8 cellular contexts compared by ENCODE assay signal in the genomic region with DNA sequence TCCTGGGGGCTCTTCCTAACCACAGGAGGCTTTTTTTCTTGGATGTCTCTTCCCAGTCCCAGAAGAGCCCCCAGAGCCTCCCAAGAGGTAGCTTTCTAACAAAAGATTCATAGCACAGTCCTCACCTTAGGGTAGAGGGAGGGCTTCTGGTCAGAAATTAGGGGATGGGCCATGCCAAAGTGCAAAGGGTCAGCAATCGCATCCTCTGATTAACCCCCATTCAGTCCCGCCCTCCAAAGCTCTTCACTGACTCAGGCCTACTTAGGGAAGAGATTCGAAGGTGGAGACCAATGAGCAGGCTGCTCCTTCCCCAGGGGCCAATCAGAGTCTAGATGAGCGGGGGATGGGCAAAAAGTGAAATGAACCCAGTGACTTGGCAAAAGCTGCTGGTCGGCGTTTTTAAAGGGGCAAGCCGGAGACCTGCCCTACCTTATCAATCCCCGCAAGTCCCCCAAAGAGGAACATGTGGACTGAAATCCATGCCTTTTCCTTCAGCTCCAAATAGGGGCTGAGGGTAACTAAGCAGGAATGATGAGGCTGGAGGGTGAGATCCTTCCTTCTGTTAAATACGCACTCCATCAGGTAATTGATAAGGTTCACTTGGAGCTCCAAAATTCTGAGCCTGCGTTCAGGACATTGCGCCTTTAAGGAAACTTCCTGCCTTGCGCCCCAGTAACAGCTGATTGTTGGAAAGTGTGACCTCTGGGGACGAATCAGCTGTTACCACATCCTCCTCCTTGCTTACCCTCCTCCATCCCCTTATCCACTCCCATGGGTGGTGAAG. TPM values are rescaled to one million over a fixed set of nuclear protein-coding genes. Genes with fewer than 3 reads are reported as not detected.
A peak's percentile ranks its signal among the peaks of the same experiment; 100 is the strongest.
DNase-seq lines count a peak whose midpoint lies in the region; ATAC-seq and TF ChIP-seq lines count a peak whose summit lies in the region.

No MANE protein-coding gene starts in this region.

- no peaks in the 10 kb centered on the region for H3K36me3 ChIP-seq in BE2C

- no peak for TF ChIP-seq CTCF in BE2C (IDR thresholded peaks at IDR 0.05; ENCODE audit: low read depth, low read length)

- H3K4me3 ChIP-seq in BE2C (ENCODE audit: low read depth, low read length): peak overlapping the region; percentile 68

- no peaks in the 10 kb centered on the region for H3K27me3 ChIP-seq in BE2C

- peak; percentile 47 for ATAC-seq in HG03460 (IDR thresholded peaks at IDR 0.05; ENCODE audit: unreplicated experiment)
- peak; percentile 55 for ATAC-seq in left lobe of liver

- DNase-seq in BE2C: peak; percentile 87
- DNase-seq in GM19240 (ENCODE audit: insufficient read length, low spot score): peak; percentile 90
- DNase-seq in NCI-H526 treated with DMSO at 0.1 percent for 48 hours (lab: John Stamatoyannopoulos, UW): peak; percentile 81
- DNase-seq in activated CD4-positive, alpha-beta T cell treated with anti-CD3 and anti-CD28 coated beads, Interleukin-2, amount 50 U/mL, for 1 hour: peak; percentile 68
- peak; percentile 99 for DNase-seq in dermis blood vessel endothelial cell
- peak; percentile 97 for DNase-seq in left lobe of liver (ENCODE audit: low spot score)
- peak; percentile 79 to 88 for DNase-seq in stimulated activated CD4-positive, alpha-beta T cell treated with anti-CD3 and anti-CD28 coated beads, Interleukin-2, amount 100 ng/mL, for 24 hours

- peaks cover 7% of the 10 kb centered on the region for H3K4me1 ChIP-seq in BE2C

- H3K9me3 ChIP-seq in BE2C: no peaks in the 10 kb centered on the region

RNA-seq across cellular contexts. Expression of a gene that starts 6.9 kb away (rescaled TPM):
- 0.15 TPM for polyA plus RNA-seq in BE2C (2012; ENCODE audit: insufficient read depth, insufficient read length, low read depth)
- total RNA-seq in dermis blood vessel endothelial cell (1.7 and 1.8 TPM in 2 replicates), left lobe of liver (4.2 TPM)

RNA-seq across cellular contexts. Expression of a gene that starts 7.4 kb away (rescaled TPM):
- polyA plus RNA-seq in BE2C (2012; ENCODE audit: insufficient read depth, insufficient read length, low read depth): 11.3 TPM
- total RNA-seq in dermis blood vessel endothelial cell (25.2 and 26.9 TPM in 2 replicates), left lobe of liver (27.0 TPM)

RNA-seq across cellular contexts. Expression of a gene that starts 25.6 kb away (rescaled TPM):
- 0.19 TPM for polyA plus RNA-seq in BE2C (2012; ENCODE audit: insufficient read depth, insufficient read length, low read depth)
- 0.05 and 0.17 TPM in 2 replicates for total RNA-seq in dermis blood vessel endothelial cell
- total RNA-seq in left lobe of liver: 1,138 TPM

RNA-seq across cellular contexts. Expression of a gene that starts 32.4 kb away (rescaled TPM):
- polyA plus RNA-seq in BE2C (2012; ENCODE audit: insufficient read depth, insufficient read length, low read depth): 679 TPM
- total RNA-seq in dermis blood vessel endothelial cell (79.6 and 218 TPM in 2 replicates), left lobe of liver (97.8 TPM)

RNA-seq across cellular contexts. Expression of a gene that starts 44.8 kb away (rescaled TPM):
- 15.1 TPM for polyA plus RNA-seq in BE2C (2012; ENCODE audit: insufficient read depth, insufficient read length, low read depth)
- total RNA-seq in dermis blood vessel endothelial cell (0.37 TPM in 1 of 2 replicates, not detected in the other), left lobe of liver (1,041 TPM)

Comparison
In these comparisons a context has a peak if more than half of its experiments do, and no peak if none do; other contexts are left out.
1. Peak in every context shown above with its lines: DNase-seq, ATAC-seq and H3K4me3 ChIP-seq.
2. RNA of a gene that starts 25.6 kb away (total RNA-seq): 1,138 TPM in left lobe of liver (single experiment); 0.05 to 0.17 TPM in dermis blood vessel endothelial cell; every median in the first group is over 100 times any median in the second.